ENCODE assay signal across 8 cellular contexts in the genomic region with DNA sequence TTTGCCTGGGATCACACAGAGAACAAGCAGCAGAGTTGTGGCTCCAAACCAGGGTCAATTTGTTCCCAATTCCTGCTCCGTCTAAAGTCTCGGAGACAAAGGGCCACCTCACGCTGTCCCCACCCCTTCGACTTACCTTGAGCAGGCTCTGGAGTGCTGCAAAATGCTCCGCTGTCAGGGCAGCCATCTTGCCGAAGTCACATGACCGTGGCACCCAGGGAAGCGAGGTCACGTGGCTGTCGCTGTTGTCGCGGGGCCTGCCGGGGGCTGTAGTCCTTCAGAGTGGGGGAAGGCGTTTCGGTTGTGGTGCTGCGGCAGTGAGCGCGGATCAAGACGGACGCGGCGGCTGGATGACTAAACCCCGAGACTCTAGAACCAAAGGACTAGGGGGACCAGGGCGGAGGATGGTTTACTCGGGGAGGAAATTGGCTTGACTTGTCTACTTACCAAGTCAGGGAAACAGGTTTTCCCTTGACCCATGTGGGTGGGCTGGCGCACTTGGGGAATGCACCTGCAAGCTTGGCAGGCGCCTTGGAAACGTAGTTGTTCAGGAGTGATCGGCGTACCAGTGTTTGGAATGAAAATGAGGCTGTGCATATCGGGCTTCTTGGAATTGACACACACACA. TPM values are rescaled to one million over a fixed set of nuclear protein-coding genes. Genes with fewer than 3 reads are reported as not detected.
DNase-seq lines count a peak whose midpoint lies in the region; ATAC-seq and TF ChIP-seq lines count a peak whose summit lies in the region.

A gene (minus strand): TSS at position 199 of the 627 bp plus-strand sequence. CDS start 12 bp downstream, at position 187.

- no peaks in the 10 kb centered on the region for H3K27me3 Mint-ChIP-seq in activated CD4-positive, alpha-beta T cell treated with anti-CD3 and anti-CD28 coated beads, Interleukin-2, amount 10 ng/mL, durations not matched to agents 24 days and 14 days

- TF ChIP-seq CTCF in BE2C (IDR thresholded peaks at IDR 0.05; ENCODE audit: low read depth, low read length) = no peak
- no peak for TF ChIP-seq CTCF in coronary artery (IDR thresholded peaks at IDR 0.05)

- H3K4me3 ChIP-seq in BE2C (ENCODE audit: low read depth, low read length) = peak within 1 kb of the TSS; percentile 90
- peak within 1 kb of the TSS; percentile 89 for H3K4me3 ChIP-seq in coronary artery

- peak within 1 kb of the TSS in 1 of 2 donors; percentile 64 for H3K27ac ChIP-seq in coronary artery
- H3K27ac ChIP-seq in layer of hippocampus (ENCODE audit: low read depth, low read length) = peak within 1 kb of the TSS; percentile 60

- DNase-seq in BE2C (peak; percentile 89), GM19240 (ENCODE audit: insufficient read length, low spot score) (peak; percentile 91), NCI-H526 (lab: John Stamatoyannopoulos, UW) (peak; percentile 95 to 98), coronary artery (ENCODE audit: low spot score) (peak; percentile 98)
- peak; percentile 98 for DNase-seq in activated CD4-positive, alpha-beta T cell treated with anti-CD3 and anti-CD28 coated beads, Interleukin-2, amount 10 ng/mL, durations not matched to agents 24 days and 14 days
- DNase-seq in stimulated activated CD4-positive, alpha-beta T cell treated with anti-CD3 and anti-CD28 coated beads, Interleukin-1b, Interleukin-23, amount 100 ng/mL, for 4 hours (ENCODE audit: low read depth in 2 of 2) = peak; percentile 85 to 89

- H3K27ac Mint-ChIP-seq in activated CD4-positive, alpha-beta T cell treated with anti-CD3 and anti-CD28 coated beads, Interleukin-2, amount 10 ng/mL, durations not matched to agents 24 days and 14 days = peak within 1 kb of the TSS; percentile 87

- no peaks in the 10 kb centered on the region for H3K4me1 ChIP-seq in BE2C

- H3K36me3 Mint-ChIP-seq in activated CD4-positive, alpha-beta T cell treated with anti-CD3 and anti-CD28 coated beads, Interleukin-2, amount 10 ng/mL, durations not matched to agents 24 days and 14 days (ENCODE audit: low read depth) = no peaks in the 10 kb centered on the region

- H3K9me3 ChIP-seq in BE2C = no peaks in the 10 kb centered on the region

- peak; percentile 99 for ATAC-seq in HG03460 (IDR thresholded peaks at IDR 0.05; ENCODE audit: unreplicated experiment)

- H3K4me3 Mint-ChIP-seq in activated CD4-positive, alpha-beta T cell treated with anti-CD3 and anti-CD28 coated beads, Interleukin-2, amount 10 ng/mL, durations not matched to agents 24 days and 14 days = peak within 1 kb of the TSS; percentile 91

- H3K4me1 Mint-ChIP-seq in activated CD4-positive, alpha-beta T cell treated with anti-CD3 and anti-CD28 coated beads, Interleukin-2, amount 10 ng/mL, durations not matched to agents 24 days and 14 days = peaks cover 26% of the 10 kb centered on the region

- H3K9me3 Mint-ChIP-seq in activated CD4-positive, alpha-beta T cell treated with anti-CD3 and anti-CD28 coated beads, Interleukin-2, amount 10 ng/mL, durations not matched to agents 24 days and 14 days = no peaks in the 10 kb centered on the region

- intact Hi-C loops in activated CD4-positive, alpha-beta T cell treated with anti-CD3 and anti-CD28 coated beads, Interleukin-2, amount 10 ng/mL, durations not matched to agents 24 days and 14 days (cut with micrococcal nuclease) = loop anchor here (1.0 to 2.0 kb wide), 3 partner anchors 65 to 627 kb away; a partner anchor contains a TSS

- no peaks in the 10 kb centered on the region for H3K36me3 ChIP-seq in BE2C

- H3K27me3 ChIP-seq in BE2C (no peaks in the 10 kb centered on the region), layer of hippocampus (ENCODE audit: control insufficient read depth, insufficient read depth, low read length) (no peaks in the 10 kb centered on the region)

RNA-seq across cellular contexts. Expression of the gene that starts here (rescaled TPM):
- 30.0 TPM for polyA plus RNA-seq in BE2C (2012; ENCODE audit: insufficient read depth, insufficient read length, low read depth)
- 39.0 and 42.3 TPM in 2 replicates for total RNA-seq in activated CD4-positive, alpha-beta T cell treated with anti-CD3 and anti-CD28 coated beads, Interleukin-2, amount 10 ng/mL, durations not matched to agents 24 days and 14 days
